Comparison of ENCODE assay signal across 5 cellular contexts in genomic region chr4:113705097-113705496, GRCh38. TPM values are rescaled to one million over a fixed set of nuclear protein-coding genes. Genes with fewer than 3 reads are reported as not detected.
DNase-seq lines count a peak whose midpoint lies in the region; ATAC-seq and TF ChIP-seq lines count a peak whose summit lies in the region.
"Not testable (repeated sequence)": the region's sequence is repeated elsewhere in the genome, so short reads cannot be mapped to it uniquely, and the experiment has no call there.

No MANE protein-coding gene starts in this region.

- H3K4me2 ChIP-seq in H9 (ENCODE audit: insufficient read depth, insufficient read length, low read length) = not testable (repeated sequence)

- not testable (repeated sequence) for H3K79me1 ChIP-seq in H9 (ENCODE audit: insufficient read depth, low read depth, low read length, poor library complexity, severe bottlenecking)

- WGBS in H9 (ENCODE audit: extremely low coverage, insufficient read length, low lambda C conversion rate) = no CpG with 5 or more reads among the region's 6 CpGs

- not testable (repeated sequence) for H3K4ac ChIP-seq in H9 (ENCODE audit: low read depth, low read length)

- POLR2A ChIA-PET in HEK293T (lab: Yijun Ruan, JAX) = not testable (repeated sequence)

- not testable (repeated sequence) for H4K8ac ChIP-seq in H9 (replicated peaks; ENCODE audit: insufficient read length, low read depth, low read length)

- H2BK15ac ChIP-seq in H9 (ENCODE audit: low read depth, low read length) = not testable (repeated sequence)

- not testable (repeated sequence) for H3K4me3 Mint-ChIP-seq in H9, naive B cell

- not testable (repeated sequence) for H3K36me3 ChIP-seq in left ventricle myocardium inferior, gastrocnemius medialis

- H3K27me3 Mint-ChIP-seq in H9 (ENCODE audit: low read depth); naive B cell: not testable (repeated sequence)

- H3K56ac ChIP-seq in H9 (ENCODE audit: insufficient read length, low read depth, low read length) = not testable (repeated sequence)

- H3K4me3 ChIP-seq in left ventricle myocardium inferior, gastrocnemius medialis: not testable (repeated sequence)

- H3K79me2 ChIP-seq in H9 (ENCODE audit: insufficient read depth, low read length) = not testable (repeated sequence)

- H2AK5ac ChIP-seq in H9 (ENCODE audit: insufficient read length, low read length) = not testable (repeated sequence)

- not testable (repeated sequence) for H3K27ac ChIP-seq in H9 (ENCODE audit: insufficient read length, low read depth, low read length)
- H3K27ac ChIP-seq in left ventricle myocardium inferior (replicated peaks) (peak overlapping the region; percentile 24), gastrocnemius medialis (peak overlapping the region; percentile 74 to 85 (median 81))

- not testable (repeated sequence) for TF ChIP-seq CTCF in H9 (conservative IDR thresholded peaks at IDR 0.05); left ventricle myocardium inferior (IDR thresholded peaks at IDR 0.05; ENCODE audit: borderline replicate concordance); gastrocnemius medialis (IDR thresholded peaks at IDR 0.05 in 4 of 5, conservative IDR thresholded peaks at IDR 0.05 in 1 of 5)

- TF ChIP-seq POLR2A in gastrocnemius medialis (IDR thresholded peaks at IDR 0.05) = not testable (repeated sequence)

- H3K23ac ChIP-seq in H9 (ENCODE audit: insufficient read length, low read depth, low read length) = not testable (repeated sequence)

- H4K20me1 ChIP-seq in H9 (ENCODE audit: control insufficient read depth, insufficient read depth, insufficient read length) = not testable (repeated sequence)

- CTCF ChIA-PET in HEK293T (lab: Yijun Ruan, JAX) = interaction anchor here (0.7 kb wide), 1 partner anchor 240 kb away, joined by 5 read pairs; no protein-coding TSS in a partner anchor

- not testable (repeated sequence) for H4K91ac ChIP-seq in H9 (ENCODE audit: insufficient read length, low read depth, low read length)

- not testable (repeated sequence) for H3K4me1 ChIP-seq in H9 (ENCODE audit: insufficient read depth, low read length)
- H3K4me1 ChIP-seq in left ventricle myocardium inferior (peaks cover 68% of the 10 kb centered on the region), gastrocnemius medialis (peaks cover 40 to 50% of the 10 kb centered on the region in 2 donors)

- not testable (repeated sequence) for H3K4me1 Mint-ChIP-seq in H9
- peaks cover 38 to 73% (median 63%) of the 10 kb centered on the region in 3 donors for H3K4me1 Mint-ChIP-seq in naive B cell

- not testable (repeated sequence) for H3K23me2 ChIP-seq in H9 (ENCODE audit: insufficient read length, low read depth, low read length, poor library complexity, severe bottlenecking)

- H3K27ac Mint-ChIP-seq in H9 = not testable (repeated sequence)
- H3K27ac Mint-ChIP-seq in naive B cell = peak overlapping the region in 4 of 6 donors; percentile 70 to 92 (median 80)

- intact Hi-C loops in left ventricle myocardium inferior (cut with micrococcal nuclease) = not testable (repeated sequence)
- intact Hi-C loops in gastrocnemius medialis (cut with DNase I; ENCODE audit: low total_unique reads) = loop anchor here (5.0 to 10.0 kb wide), 2 partner anchors 158 to 240 kb away; no protein-coding TSS in a partner anchor

- not testable (repeated sequence) for ATAC-seq in naive B cell (ENCODE audit: low read depth in 2 of 2); gastrocnemius medialis

- not testable (repeated sequence) for H2AFZ ChIP-seq in H9 (ENCODE audit: low read length)

- in situ Hi-C loops in gastrocnemius medialis (cut with MboI; ENCODE audit: low sequenced_read_pairs in 4 of 4) = not testable (repeated sequence)

- not testable (repeated sequence) for H2BK5ac ChIP-seq in H9 (ENCODE audit: insufficient read length, low read length)

- not testable (repeated sequence) for H2BK20ac ChIP-seq in H9 (ENCODE audit: low read depth, low read length, poor library complexity, severe bottlenecking)

- H2BK120ac ChIP-seq in H9 (ENCODE audit: low read depth, low read length, poor library complexity, severe bottlenecking) = not testable (repeated sequence)

- peak; percentile 29 for DNase-seq in H9
- DNase-seq in HEK293T (ENCODE audit: extremely low spot score); left ventricle myocardium inferior; naive B cell; gastrocnemius medialis: not testable (repeated sequence)

- not testable (repeated sequence) for H3K14ac ChIP-seq in H9 (ENCODE audit: insufficient read depth, low read length)

- not testable (repeated sequence) for H3T11ph ChIP-seq in H9 (ENCODE audit: low read length)

- H2BK12ac ChIP-seq in H9 (ENCODE audit: insufficient read length, low read depth, low read length) = not testable (repeated sequence)

- H4K5ac ChIP-seq in H9 (ENCODE audit: insufficient read length, low read depth, low read length) = not testable (repeated sequence)

- not testable (repeated sequence) for H3K9me3 Mint-ChIP-seq in H9, naive B cell

- not testable (repeated sequence) for H3K27me3 ChIP-seq in H9 (ENCODE audit: insufficient read depth, low read length); left ventricle myocardium inferior (ENCODE audit: low read depth); gastrocnemius medialis

- not testable (repeated sequence) for H3K9me3 ChIP-seq in H9 (ENCODE audit: control insufficient read depth, low read depth, low read length); left ventricle myocardium inferior (replicated peaks); gastrocnemius medialis

- not testable (repeated sequence) for H3K36me3 Mint-ChIP-seq in H9 (ENCODE audit: insufficient read depth in 1 of 3, low read depth in 3 of 3); naive B cell

- H3K18ac ChIP-seq in H9 (ENCODE audit: insufficient read length, low read depth, low read length) = not testable (repeated sequence)

- not testable (repeated sequence) for H3K9ac ChIP-seq in H9 (ENCODE audit: extremely low read depth, insufficient read length, low read length)

TF ChIP-seq in HEK293T, 16 proteins besides CTCF, POLR2A, EP300 and RAD21:
- TF ChIP-seq ZNF384 (IDR thresholded peaks at IDR 0.05) = 0 out of 2 replicates have a peak, but pooled peaks have one; percentile 26
TF ChIP-seq in HEK293T: peak in this region for 1; not testable (repeated sequence) for 15.

RNA-seq across cellular contexts. Expression of gene CAMK2D, which starts 56.4 kb away (rescaled TPM):
- total RNA-seq in H9 (2021) (8.3 and 9.0 TPM in 2 replicates), left ventricle myocardium inferior (223 TPM), gastrocnemius medialis (100 to 1,000 TPM in 3 of 4 donors, 10 to 100 TPM in 1; 73.2 to 149 (median 119) TPM)
- 10 to 100 TPM; 75.5 to 84.9 (median 81.8) TPM for polyA plus RNA-seq in naive B cell (ENCODE audit: low read depth in 6 of 6)
